21 cellular contexts compared by ENCODE assay signal in the genomic region with DNA sequence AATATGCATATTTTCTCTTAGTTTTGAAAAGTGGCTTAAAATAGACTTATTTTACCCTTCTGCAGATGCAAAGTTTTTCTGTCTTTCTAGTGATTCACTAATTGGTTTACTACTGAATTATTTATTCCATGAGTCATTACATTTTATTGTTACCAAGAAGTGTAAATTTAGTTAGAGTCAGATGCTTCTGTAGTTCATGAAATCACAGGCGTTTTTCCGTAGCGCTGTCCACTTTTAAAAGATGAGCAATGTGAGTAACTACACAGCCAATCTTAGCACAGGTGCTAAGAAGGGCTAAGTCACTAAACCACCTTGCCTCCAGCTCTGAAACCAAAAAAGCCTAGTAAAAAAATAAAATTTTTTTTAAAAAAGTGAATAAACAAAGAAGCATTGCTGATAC. TPM values are rescaled to one million over a fixed set of nuclear protein-coding genes. Genes with fewer than 3 reads are reported as not detected.
DNase-seq lines count a peak whose midpoint lies in the region; ATAC-seq, FAIRE-seq and TF ChIP-seq lines count a peak whose summit lies in the region.
"Had no signal": no experiment of that assay in that cellular context is flagged by ENCODE, and none has a peak within 500 bp of the region (broad histone marks: within the 10 kb centered on the region; RNA-seq: fewer than 3 reads in every experiment).

No MANE protein-coding gene starts in this region.

- H2AFZ ChIP-seq in astrocyte (ENCODE audit: low read depth, low read length), result no peak overlapping the region

- H3K79me2 ChIP-seq in astrocyte (ENCODE audit: insufficient read depth, low read length), result no peaks in the 10 kb centered on the region

- H3K27ac Mint-ChIP-seq in astrocyte (ENCODE audit: unreplicated experiment), result no peak overlapping the region
- no peak overlapping the region for H3K27ac Mint-ChIP-seq in stimulated activated naive B cell treated with anti-CD40 and anti-IgM and Interleukin-4, amounts not matched to agents 10 μg/mL and 1 μg/mL and 100 μg/mL, for 72 hours
- H3K27ac Mint-ChIP-seq: HFFc6 had no signal

- no peaks in the 10 kb centered on the region for H3K27me3 Mint-ChIP-seq in astrocyte (ENCODE audit: low read depth, unreplicated experiment)
- H3K27me3 Mint-ChIP-seq in stimulated activated naive B cell treated with anti-CD40 and anti-IgM and Interleukin-4, amounts not matched to agents 10 μg/mL and 1 μg/mL and 100 μg/mL, for 72 hours, result peaks cover 11 to 25% of the 10 kb centered on the region in 2 donors

- peak; percentile 42 to 79 for ATAC-seq in stimulated activated naive B cell treated with anti-CD40 and anti-IgM and Interleukin-4, amounts not matched to agents 10 μg/mL and 1 μg/mL and 100 μg/mL, for 72 hours (replicated peaks)
- ATAC-seq: A549, HepG2 had no signal

- no peak for TF ChIP-seq CTCF in astrocyte (IDR thresholded peaks at IDR 0.05; ENCODE audit: insufficient read depth, low read depth, low read length)

- no peak for FAIRE-seq in astrocyte (lab: Jason Lieb, UNC)
- FAIRE-seq: A549, HepG2 had no signal

- H3K36me3 ChIP-seq in astrocyte (ENCODE audit: insufficient read depth, low read length), result no peaks in the 10 kb centered on the region

- no peaks in the 10 kb centered on the region for H3K9me3 Mint-ChIP-seq in astrocyte (ENCODE audit: unreplicated experiment)
- H3K9me3 Mint-ChIP-seq in stimulated activated naive B cell treated with anti-CD40 and anti-IgM and Interleukin-4, amounts not matched to agents 10 μg/mL and 1 μg/mL and 100 μg/mL, for 72 hours, result peaks cover 0 to 3% of the 10 kb centered on the region in 2 donors
- H3K9me3 Mint-ChIP-seq: HFFc6 had no signal

- no peaks in the 10 kb centered on the region for H3K9me3 ChIP-seq in astrocyte (ENCODE audit: insufficient read depth, low read depth, low read length)
- H3K9me3 ChIP-seq: A549 had no signal

- H3K9ac ChIP-seq in astrocyte (ENCODE audit: low read length), result no peak overlapping the region

- no peak overlapping the region for H3K27ac ChIP-seq in astrocyte (ENCODE audit: low read depth, low read length)
- H3K27ac ChIP-seq: A549, C4-2B had no signal

- peaks cover 7% of the 10 kb centered on the region for H3K4me1 Mint-ChIP-seq in astrocyte (ENCODE audit: low read depth, unreplicated experiment)
- no peaks in the 10 kb centered on the region for H3K4me1 Mint-ChIP-seq in stimulated activated naive B cell treated with anti-CD40 and anti-IgM and Interleukin-4, amounts not matched to agents 10 μg/mL and 1 μg/mL and 100 μg/mL, for 72 hours

- DNase-seq in activated CD4-positive, alpha-beta T cell treated with anti-CD3 and anti-CD28 coated beads for 48 hours, result peak; percentile 36
- DNase-seq in activated CD4-positive, alpha-beta T cell treated with anti-CD3 and anti-CD28 coated beads, Interleukin-2, amount 50 U/mL, for 48 hours, result no peak
- DNase-seq in stimulated activated CD4-positive, alpha-beta T cell treated with anti-CD3 and anti-CD28 coated beads, Interleukin-4, amount 100 ng/mL, for 24 hours, result peak; percentile 23
- no peak for DNase-seq in stimulated activated CD4-positive, alpha-beta T cell treated with anti-CD3 and anti-CD28 coated beads, Interleukin-4, amount 100 ng/mL, for 1 hour
- DNase-seq in astrocyte (ENCODE audit: low read depth), result peak; percentile 31
- no peak for DNase-seq in stimulated activated naive B cell treated with anti-CD40 and anti-IgM and Interleukin-4, amounts not matched to agents 10 μg/mL and 1 μg/mL and 100 μg/mL, for 72 hours
- no peak for DNase-seq in ecto neural progenitor cell (ENCODE audit: low spot score)
- no peak for DNase-seq in RPMI8226
- DNase-seq: DMS79 treated with DMSO at 0.1 percent for 48 hours, H7, HFFc6, KBM-7, MV-4-11, NCI-H1694 treated with DMSO at 0.1 percent for 48 hours, NCI-H510A, NCI-H748 treated with DMSO at 0.1 percent for 48 hours, SHP77 had no signal

- H3K27me3 ChIP-seq in astrocyte (ENCODE audit: insufficient read depth, low read length), result no peaks in the 10 kb centered on the region

- no peak overlapping the region for H3K4me3 Mint-ChIP-seq in astrocyte (ENCODE audit: unreplicated experiment)
- H3K4me3 Mint-ChIP-seq in stimulated activated naive B cell treated with anti-CD40 and anti-IgM and Interleukin-4, amounts not matched to agents 10 μg/mL and 1 μg/mL and 100 μg/mL, for 72 hours, result no peak overlapping the region
- H3K4me3 Mint-ChIP-seq: HFFc6 had no signal

- H4K20me1 ChIP-seq in astrocyte (ENCODE audit: insufficient read depth, low read length), result no peaks in the 10 kb centered on the region

- no peak overlapping the region for H3K4me2 ChIP-seq in astrocyte (ENCODE audit: low read length)
- H3K4me2 ChIP-seq: A549 had no signal

- no peaks in the 10 kb centered on the region for H3K4me1 ChIP-seq in astrocyte (ENCODE audit: insufficient read depth, low read length)
- H3K4me1 ChIP-seq: A549 had no signal

- H3K36me3 Mint-ChIP-seq in astrocyte (ENCODE audit: low read depth, unreplicated experiment), result no peaks in the 10 kb centered on the region
- peaks cover 0 to 4% of the 10 kb centered on the region in 2 donors for H3K36me3 Mint-ChIP-seq in stimulated activated naive B cell treated with anti-CD40 and anti-IgM and Interleukin-4, amounts not matched to agents 10 μg/mL and 1 μg/mL and 100 μg/mL, for 72 hours

- no peak overlapping the region for H3K4me3 ChIP-seq in astrocyte (ENCODE audit: insufficient read depth, low read depth, low read length)
- H3K4me3 ChIP-seq: A549 had no signal

RNA-seq across cellular contexts. Expression of a gene that starts 24.7 kb away (rescaled TPM):
- not detected in 2 replicates for total RNA-seq in astrocyte
- total RNA-seq: G401, H7, HepG2, HFFc6 had no signal

Comparison
In these comparisons a context has a peak if more than half of its experiments do, and no peak if none do; other contexts are left out.
1. DNase-seq: peak in activated CD4-positive, alpha-beta T cell treated with anti-CD3 and anti-CD28 coated beads for 48 hours (single experiment), stimulated activated CD4-positive, alpha-beta T cell treated with anti-CD3 and anti-CD28 coated beads, Interleukin-4, amount 100 ng/mL, for 24 hours (single experiment) and astrocyte (single experiment); none in activated CD4-positive, alpha-beta T cell treated with anti-CD3 and anti-CD28 coated beads, Interleukin-2, amount 50 U/mL, for 48 hours (0 of 2), stimulated activated CD4-positive, alpha-beta T cell treated with anti-CD3 and anti-CD28 coated beads, Interleukin-4, amount 100 ng/mL, for 1 hour (single experiment), stimulated activated naive B cell treated with anti-CD40 and anti-IgM and Interleukin-4, amounts not matched to agents 10 μg/mL and 1 μg/mL and 100 μg/mL, for 72 hours (single experiment), ecto neural progenitor cell (single experiment) and RPMI8226 (single experiment).